In genomic region chr12:90106568-90106967, GRCh38 we compare ENCODE assay signal across 22 cellular contexts.
A peak's percentile ranks its signal among the peaks of the same experiment; 100 is the strongest.
DNase-seq lines count a peak whose midpoint lies in the region; ATAC-seq, FAIRE-seq and TF ChIP-seq lines count a peak whose summit lies in the region.
"Had no signal": no experiment of that assay in that cellular context is flagged by ENCODE, and none has a peak within 500 bp of the region (broad histone marks: within the 10 kb centered on the region; RNA-seq: fewer than 3 reads in every experiment).

No MANE protein-coding gene starts in this region.

- TF ChIP-seq CTCF in bronchial epithelial cell (IDR thresholded peaks at IDR 0.05; ENCODE audit: insufficient read depth, low read length, severe bottlenecking): no peak
- TF ChIP-seq CTCF in mucosa of descending colon (IDR thresholded peaks at IDR 0.05): no peak

- no peak for DNase-seq in GM12891 (ENCODE audit: insufficient read length, low spot score)
- DNase-seq in NCI-H460 (ENCODE audit: extremely low read depth, low read depth): peak; percentile 22
- DNase-seq in bronchial epithelial cell (ENCODE audit: low read depth): peak; percentile 88
- DNase-seq in kidney glomerular epithelial cell (lab: John Stamatoyannopoulos, UW): peak; percentile 13
- DNase-seq in mucosa of descending colon: no peak
- no peak for DNase-seq in NCI-H1930 (lab: John Stamatoyannopoulos, UW)
- DNase-seq: CD8-positive, alpha-beta memory T cell; DMS 273 treated with DMSO at 0.1 percent for 48 hours; DND-41; H9; Kasumi-1; MG63; NCI-H2029 treated with DMSO at 0.1 percent for 48 hours; NCI-H510A; Peyer's patch; SJCRH30 had no signal

- no peak for ATAC-seq in mucosa of descending colon
- no peak for ATAC-seq in HG03139 (IDR thresholded peaks at IDR 0.05; ENCODE audit: unreplicated experiment)
- ATAC-seq: GM23338, K562, Right ventricle myocardium inferior, SK-N-SH treated with all-trans-retinoic acid at 6 μM for 48 hours had no signal

- H3K4me1 ChIP-seq in mucosa of descending colon (ENCODE audit: low read depth): no peaks in the 10 kb centered on the region
- H3K4me1 ChIP-seq: Peyer's patch had no signal

- FAIRE-seq in GM12891 (lab: Jason Lieb, UNC): peak; percentile 80
- no peak for FAIRE-seq in bronchial epithelial cell (lab: Jason Lieb, UNC)
- FAIRE-seq: GM18507, K562 had no signal

- no peaks in the 10 kb centered on the region for H3K9me3 ChIP-seq in mucosa of descending colon
- H3K9me3 ChIP-seq: MG63, Peyer's patch, SJCRH30 had no signal

- H3K36me3 ChIP-seq in bronchial epithelial cell (ENCODE audit: control insufficient read depth, insufficient read depth, low read length): no peaks in the 10 kb centered on the region
- no peaks in the 10 kb centered on the region for H3K36me3 ChIP-seq in mucosa of descending colon (ENCODE audit: low read depth)
- H3K36me3 ChIP-seq: MG63, Peyer's patch, SJCRH30 had no signal

- H3K4me3 ChIP-seq in bronchial epithelial cell (ENCODE audit: low read depth, low read length): no peak overlapping the region
- no peak overlapping the region for H3K4me3 ChIP-seq in mucosa of descending colon
- H3K4me3 ChIP-seq: GM23338, K562, MG63, Peyer's patch, SJCRH30 had no signal

- intact Hi-C loops in mucosa of descending colon (cut with DNase I, micrococcal nuclease): no loop called here

- no peak for TF ChIP-seq POLR2A in GM12891 (IDR thresholded peaks at IDR 0.05; ENCODE audit: low read depth, low read length)

- H3K27me3 ChIP-seq in bronchial epithelial cell (ENCODE audit: control insufficient read depth, insufficient read depth, low read length): no peaks in the 10 kb centered on the region
- H3K27me3 ChIP-seq: MG63, Peyer's patch, SJCRH30 had no signal

TF ChIP-seq in GM12891, 5 proteins besides CTCF, POLR2A, EP300 and RAD21:
- TF ChIP-seq SPI1 (IDR thresholded peaks at IDR 0.05; ENCODE audit: low read depth, low read length) (no peak), POLR2AphosphoS5 (IDR thresholded peaks at IDR 0.05; ENCODE audit: low read depth, low read length) (no peak), PAX5 (IDR thresholded peaks at IDR 0.05; ENCODE audit: insufficient read depth, low read length, severe bottlenecking) (no peak), POU2F2 (IDR thresholded peaks at IDR 0.05; ENCODE audit: low read depth, low read length) (no peak), TAF1 (IDR thresholded peaks at IDR 0.05; ENCODE audit: low read depth, low read length) (no peak)
TF ChIP-seq in GM12891: peak in this region for 0.

Comparison
In these comparisons a context has a peak if more than half of its experiments do, and no peak if none do; other contexts are left out.
1. DNase-seq: peak in NCI-H460 (single experiment), bronchial epithelial cell (single experiment) and kidney glomerular epithelial cell (single experiment); none in GM12891 (single experiment), mucosa of descending colon (0 of 3) and NCI-H1930 (0 of 2).